Comparison of ENCODE assay signal across 8 cellular contexts in genomic region chr2:8544786-8545631, GRCh38.
A peak's percentile ranks its signal among the peaks of the same experiment; 100 is the strongest.
DNase-seq lines count a peak whose midpoint lies in the region; ATAC-seq and TF ChIP-seq lines count a peak whose summit lies in the region.

No MANE protein-coding gene starts in this region.

- no peak overlapping the region for H3K27ac Mint-ChIP-seq in Calu3 (ENCODE audit: unreplicated experiment)
- peak overlapping the region; percentile 94 for H3K27ac Mint-ChIP-seq in activated naive CD4-positive, alpha-beta T cell treated with anti-CD3 and anti-CD28 coated beads, Interleukin-2, amount 10 ng/mL, durations not matched to agents 7 days and 5 days

- no peaks in the 10 kb centered on the region for H3K9me3 Mint-ChIP-seq in Calu3 (ENCODE audit: low read depth, unreplicated experiment)
- no peaks in the 10 kb centered on the region for H3K9me3 Mint-ChIP-seq in activated naive CD4-positive, alpha-beta T cell treated with anti-CD3 and anti-CD28 coated beads, Interleukin-2, amount 10 ng/mL, durations not matched to agents 7 days and 5 days

- no peak for TF ChIP-seq CTCF in Calu3 (IDR thresholded peaks at IDR 0.05; ENCODE audit: unreplicated experiment)

- no peaks in the 10 kb centered on the region for H3K27me3 Mint-ChIP-seq in Calu3 (ENCODE audit: unreplicated experiment)
- peaks cover 4% of the 10 kb centered on the region for H3K27me3 Mint-ChIP-seq in activated naive CD4-positive, alpha-beta T cell treated with anti-CD3 and anti-CD28 coated beads, Interleukin-2, amount 10 ng/mL, durations not matched to agents 7 days and 5 days

- no TSS peak for BruUV-seq in Calu3 (replicated peaks; lab: Mats Ljungman, UMichigan)

- CTCF ChIA-PET in Calu3 (lab: Charles Lee): interaction anchor here (0.6 to 1.2 kb wide), 6 partner anchors 14 to 1151 kb away, joined by 3 to 4 read pairs (median 3); no protein-coding TSS in a partner anchor
- CTCF ChIA-PET in activated naive CD4-positive, alpha-beta T cell treated with anti-CD3 and anti-CD28 coated beads, Interleukin-2, amount 10 ng/mL, durations not matched to agents 7 days and 5 days (lab: Charles Lee): interaction anchor here (0.9 to 2.5 kb wide), 8 partner anchors 8 to 376 kb away, joined by 3 to 21 read pairs (median 5); partner anchors contain the start of gene ID2

- DNase-seq in Calu3: peak; percentile 60
- DNase-seq in activated naive CD4-positive, alpha-beta T cell treated with anti-CD3 and anti-CD28 coated beads, Interleukin-2, amount 10 ng/mL, durations not matched to agents 7 days and 5 days: peak; percentile 90
- DNase-seq in hippocampal formation (lab: John Stamatoyannopoulos, UW): peak; percentile 32 to 33
- DNase-seq in stimulated activated CD4-positive, alpha-beta T cell treated with anti-CD3 and anti-CD28 coated beads, Interleukin-1b, Interleukin-23, amount 100 ng/mL, for 4 hours (ENCODE audit: low read depth in 2 of 2): peak; percentile 78 to 83
- DNase-seq in putamen (ENCODE audit: low spot score): no peak

- ATAC-seq in GM19468 (IDR thresholded peaks at IDR 0.05; ENCODE audit: extremely low read depth, unreplicated experiment) (peak; percentile 26), HG03565 (IDR thresholded peaks at IDR 0.05; ENCODE audit: unreplicated experiment) (peak; percentile 34), SK-N-SH treated with all-trans-retinoic acid at 6 μM for 48 hours (peak; percentile 88)

- peaks cover 3% of the 10 kb centered on the region for H3K36me3 Mint-ChIP-seq in Calu3 (ENCODE audit: insufficient read depth, unreplicated experiment)
- H3K36me3 Mint-ChIP-seq in activated naive CD4-positive, alpha-beta T cell treated with anti-CD3 and anti-CD28 coated beads, Interleukin-2, amount 10 ng/mL, durations not matched to agents 7 days and 5 days: no peaks in the 10 kb centered on the region

- H3K4me1 Mint-ChIP-seq in Calu3 (ENCODE audit: low read depth, unreplicated experiment): peaks cover 18% of the 10 kb centered on the region
- peaks cover 82% of the 10 kb centered on the region for H3K4me1 Mint-ChIP-seq in activated naive CD4-positive, alpha-beta T cell treated with anti-CD3 and anti-CD28 coated beads, Interleukin-2, amount 10 ng/mL, durations not matched to agents 7 days and 5 days

- H3K4me3 Mint-ChIP-seq in Calu3 (ENCODE audit: low read depth, unreplicated experiment): no peak overlapping the region
- H3K4me3 Mint-ChIP-seq in activated naive CD4-positive, alpha-beta T cell treated with anti-CD3 and anti-CD28 coated beads, Interleukin-2, amount 10 ng/mL, durations not matched to agents 7 days and 5 days: no peak overlapping the region

- intact Hi-C loops in Calu3 (cut with micrococcal nuclease; ENCODE audit: unreplicated experiment): loop anchor here (5.0 kb wide), 1 partner anchor 137 kb away; the partner anchor contains the start of gene ID2

TF ChIP-seq in SK-N-SH treated with all-trans-retinoic acid at 6 μM for 48 hours, 23 proteins besides CTCF, POLR2A, EP300 and RAD21:
- no peak for TF ChIP-seq PATZ1 (CRISPR knock-in tag; IDR thresholded peaks at IDR 0.05; ENCODE audit: borderline replicate concordance)
- 0 out of 2 replicates have a peak, but pooled peaks have one; percentile 11 for TF ChIP-seq ZFP3 (CRISPR knock-in tag; IDR thresholded peaks at IDR 0.05)
- TF ChIP-seq SNAI2 (CRISPR knock-in tag; IDR thresholded peaks at IDR 0.05): peak; percentile 55; the same call in 1 of the 2 replicates
TF ChIP-seq in SK-N-SH treated with all-trans-retinoic acid at 6 μM for 48 hours: peak in this region for 2.

Comparison
In these comparisons a context has a peak if more than half of its experiments do, and no peak if none do; other contexts are left out.
1. ATAC-seq: peak in every context shown above with its lines; median percentile 88 in SK-N-SH treated with all-trans-retinoic acid at 6 μM for 48 hours; 34 in HG03565; 26 in GM19468.